In genomic region chr7:90153943-90154761, GRCh38 we compare ENCODE assay signal across 8 cellular contexts. TPM values are rescaled to one million over a fixed set of nuclear protein-coding genes. Genes with fewer than 3 reads are reported as not detected.
DNase-seq lines count a peak whose midpoint lies in the region; ATAC-seq and TF ChIP-seq lines count a peak whose summit lies in the region.
"Not testable (repeated sequence)": the region's sequence is repeated elsewhere in the genome, so short reads cannot be mapped to it uniquely, and the experiment has no call there.

Gene STEAP1, plus strand, starts transcription at chr7:90154469. Its CDS starts 5,320 bp downstream, at chr7:90159789.

- H3F3A ChIP-seq in OCI-LY1 (ENCODE audit: insufficient read depth, low read length), result not testable (repeated sequence)

- peak; percentile 96 for ATAC-seq in GM21423 (IDR thresholded peaks at IDR 0.05; ENCODE audit: unreplicated experiment)

- H3K9me2 ChIP-seq in OCI-LY1 (ENCODE audit: low read depth, low read length), result not testable (repeated sequence)

- H3K4me2 ChIP-seq in OCI-LY1 (ENCODE audit: low read length), result peak within 1 kb of the TSS; percentile 44

- not testable (repeated sequence) for H3K4me1 ChIP-seq in OCI-LY1 (ENCODE audit: insufficient read depth, low read length, severe bottlenecking)

- H3K36me3 ChIP-seq in OCI-LY1 (ENCODE audit: insufficient read depth, low read length), result not testable (repeated sequence)

- not testable (repeated sequence) for H3K27me3 ChIP-seq in OCI-LY1 (ENCODE audit: insufficient read depth, low read length)

- H3K27ac ChIP-seq in OCI-LY1 (ENCODE audit: low read depth, low read length, poor library complexity, severe bottlenecking), result not testable (repeated sequence)

- DNase-seq in D341Med (ENCODE audit: low spot score) (peak; percentile 87), HT1080 (ENCODE audit: low read depth) (peak; percentile 86), activated T-cell treated with anti-CD3 and anti-CD28 coated beads for 24 hours (ENCODE audit: low read depth) (peak; percentile 79), epithelial cell of esophagus (ENCODE audit: low read depth) (peak; percentile 92), midbrain (lab: John Stamatoyannopoulos, UW) (peak; percentile 89)
- DNase-seq in stimulated activated CD8-positive, alpha-beta memory T cell treated with anti-CD3 and anti-CD28 coated beads, Interleukin-15, amount 100 ng/mL, for 1 hour (ENCODE audit: low read depth), result peak; percentile 70

- H4K20me1 ChIP-seq in OCI-LY1 (ENCODE audit: insufficient read depth, low read length), result not testable (repeated sequence)

- not testable (repeated sequence) for H3K9me3 ChIP-seq in OCI-LY1 (ENCODE audit: low read length)

- H3K4me3 ChIP-seq in OCI-LY1 (ENCODE audit: low read depth, low read length, poor library complexity, severe bottlenecking) (peak within 1 kb of the TSS; percentile 34), epithelial cell of esophagus (ENCODE audit: low read length) (peak within 1 kb of the TSS; percentile 53)

- H3K79me2 ChIP-seq in OCI-LY1 (ENCODE audit: insufficient read depth, low read length), result not testable (repeated sequence)

- not testable (repeated sequence) for H2AFZ ChIP-seq in OCI-LY1 (ENCODE audit: low read length)

- TF ChIP-seq CTCF in OCI-LY1 (IDR thresholded peaks at IDR 0.05; ENCODE audit: low read length), result peak; percentile 65
- peak; percentile 69 for TF ChIP-seq CTCF in epithelial cell of esophagus (IDR thresholded peaks at IDR 0.05; ENCODE audit: insufficient read depth, low read depth, low read length, missing control alignments)

- not testable (repeated sequence) for H3K9ac ChIP-seq in OCI-LY1 (ENCODE audit: low read length)

RNA-seq across cellular contexts. Expression of gene STEAP1, which starts in this region (rescaled TPM):
- 34.7 and 50.3 TPM in 2 replicates for total RNA-seq in HT1080 (2014; rRNA removed; shearing (Covaris generic))
- 19.9 and 31.5 TPM in 2 replicates for polyA plus RNA-seq in HT1080 (2015; cell fraction: cytosol; rRNA removed)
- 25.1 and 30.4 TPM in 2 replicates for polyA plus RNA-seq in HT1080 (2015; cell fraction: nucleus; rRNA removed)
